In the genomic region with DNA sequence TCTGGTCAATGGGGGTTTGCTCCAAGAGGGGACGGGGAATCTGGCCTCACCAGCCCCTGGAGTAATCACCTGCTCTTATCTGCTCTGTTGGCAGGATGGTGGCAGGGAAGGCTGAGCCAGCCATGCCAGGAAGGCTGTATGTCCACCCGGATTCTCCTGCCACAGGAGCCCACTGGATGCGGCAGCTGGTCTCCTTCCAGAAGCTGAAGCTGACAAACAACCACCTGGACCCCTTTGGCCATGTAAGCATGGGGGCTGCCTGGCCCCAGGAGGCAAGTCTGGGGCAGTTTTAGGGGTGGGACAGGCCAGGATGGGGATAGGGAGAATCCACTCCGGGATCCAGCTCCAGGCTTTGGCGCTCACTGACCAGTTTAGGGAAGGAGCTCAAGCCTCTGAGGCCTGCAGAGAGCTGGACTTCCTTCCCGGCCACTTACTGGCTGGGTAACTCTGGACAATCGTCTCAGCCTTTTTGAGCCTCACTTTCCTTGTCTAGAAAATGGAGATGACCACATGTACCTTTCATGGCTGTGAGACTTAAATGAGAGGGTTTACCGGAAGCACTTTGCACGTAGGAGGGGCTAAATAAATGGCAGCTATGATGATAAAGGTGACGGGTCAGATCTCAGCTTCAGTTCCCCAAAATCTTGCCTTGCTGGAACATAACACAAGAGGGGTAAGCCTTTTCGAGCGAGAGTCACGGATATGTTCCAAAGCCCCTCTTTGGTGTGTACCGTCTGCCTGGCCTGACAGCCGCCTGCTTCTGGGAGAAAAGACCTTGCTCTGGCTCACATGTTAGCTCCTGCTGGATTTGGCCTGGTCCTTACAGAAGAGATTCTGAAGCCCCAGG, we compare ENCODE assay signal across 9 cellular contexts. TPM values are rescaled to one million over a fixed set of nuclear protein-coding genes. Genes with fewer than 3 reads are reported as not detected.
DNase-seq lines count a peak whose midpoint lies in the region; ATAC-seq and TF ChIP-seq lines count a peak whose summit lies in the region.
"Had no signal": no experiment of that assay in that cellular context is flagged by ENCODE, and none has a peak within 500 bp of the region (broad histone marks: within the 10 kb centered on the region; RNA-seq: fewer than 3 reads in every experiment).

No MANE protein-coding gene starts in this region.

- H3K36me3 ChIP-seq in OCI-LY3 (replicated peaks; ENCODE audit: low read depth, low read length) = no peaks in the 10 kb centered on the region

- H3K4me1 ChIP-seq in H9 (ENCODE audit: insufficient read depth, low read length) (no peaks in the 10 kb centered on the region; the same call in 1 of the 2 replicates), OCI-LY3 (ENCODE audit: low read length) (peaks cover 19% of the 10 kb centered on the region)

- no peak overlapping the region for H2BK120ac ChIP-seq in H9 (ENCODE audit: low read depth, low read length, poor library complexity, severe bottlenecking)

- H4K20me1 ChIP-seq in H9 (ENCODE audit: control insufficient read depth, insufficient read depth, insufficient read length) = no peaks in the 10 kb centered on the region
- no peaks in the 10 kb centered on the region for H4K20me1 ChIP-seq in OCI-LY3 (ENCODE audit: insufficient read depth, low read length)

- H3K9me3 ChIP-seq in H9 (ENCODE audit: control insufficient read depth, low read depth, low read length) (no peaks in the 10 kb centered on the region), OCI-LY3 (ENCODE audit: insufficient read depth, low read length) (no peaks in the 10 kb centered on the region)

- no peak overlapping the region for H3K27ac ChIP-seq in H9 (ENCODE audit: insufficient read length, low read depth, low read length)
- peak overlapping the region; percentile 75 for H3K27ac ChIP-seq in OCI-LY3 (ENCODE audit: low read length)
- H3K27ac ChIP-seq in coronary artery = no peak overlapping the region

- H3K79me2 ChIP-seq in H9 (ENCODE audit: insufficient read depth, low read length) (no peaks in the 10 kb centered on the region), OCI-LY3 (ENCODE audit: low read length) (no peaks in the 10 kb centered on the region)

- no peak overlapping the region for H2BK20ac ChIP-seq in H9 (ENCODE audit: low read depth, low read length, poor library complexity, severe bottlenecking)

- H3K23ac ChIP-seq in H9 (ENCODE audit: insufficient read length, low read depth, low read length) = no peak overlapping the region

- H3K27me3 ChIP-seq in H9 (ENCODE audit: insufficient read depth, low read length) (peaks cover 22% of the 10 kb centered on the region; the same call in 1 of the 2 replicates), OCI-LY3 (ENCODE audit: low read depth, low read length) (no peaks in the 10 kb centered on the region)

- no peak overlapping the region for H3K27ac Mint-ChIP-seq in H9

- intact Hi-C loops in posterior vena cava (cut with DNase I) = no loop called here

- no peak overlapping the region for H3T11ph ChIP-seq in H9 (ENCODE audit: low read length)

- no peak overlapping the region for H4K5ac ChIP-seq in H9 (ENCODE audit: insufficient read length, low read depth, low read length)

- H2BK5ac ChIP-seq in H9 (ENCODE audit: insufficient read length, low read length) = no peak overlapping the region

- no peak overlapping the region; a peak in 1 of 5 replicates for H3K4me3 Mint-ChIP-seq in H9
- H3K4me3 Mint-ChIP-seq: central memory CD8-positive, alpha-beta T cell had no signal

- no peak overlapping the region for H3K14ac ChIP-seq in H9 (ENCODE audit: insufficient read depth, low read length)

- peaks cover 0 to under 1% (median 0%) of the 10 kb centered on the region in 3 experiments; a peak in 2 of 7 replicates for H3K36me3 Mint-ChIP-seq in H9 (ENCODE audit: insufficient read depth in 1 of 3, low read depth in 3 of 3)

- no peak overlapping the region for H2BK12ac ChIP-seq in H9 (ENCODE audit: insufficient read length, low read depth, low read length)

- no peaks in the 10 kb centered on the region; a peak in 1 of 5 replicates for H3K9me3 Mint-ChIP-seq in H9
- H3K9me3 Mint-ChIP-seq: central memory CD8-positive, alpha-beta T cell had no signal

- H3K4me2 ChIP-seq in H9 (ENCODE audit: insufficient read depth, insufficient read length, low read length) (peak overlapping the region; percentile 17), OCI-LY3 (ENCODE audit: low read length) (peak overlapping the region; percentile 88)

- no peak overlapping the region for H3K18ac ChIP-seq in H9 (ENCODE audit: insufficient read length, low read depth, low read length)

- H3K79me1 ChIP-seq in H9 (ENCODE audit: insufficient read depth, low read depth, low read length, poor library complexity, severe bottlenecking) = no peaks in the 10 kb centered on the region

- H4K8ac ChIP-seq in H9 (replicated peaks; ENCODE audit: insufficient read length, low read depth, low read length) = no peak overlapping the region

- peak; percentile 84 for DNase-seq in H9
- peak; percentile 27 for DNase-seq in fibroblast of gingiva (ENCODE audit: low read depth)
- peak; percentile 58 for DNase-seq in posterior vena cava (ENCODE audit: low spot score)
- DNase-seq in stimulated activated naive CD8-positive, alpha-beta T cell treated with anti-CD3 and anti-CD28 coated beads, Interleukin-15, Interleukin-2, amounts not matched to agents 100 U/mL and 50 U/mL, for 24 hours = no peak
- no peak for DNase-seq in NCI-H524 treated with DMSO at 0.1 percent for 48 hours (lab: John Stamatoyannopoulos, UW)
- no peak for DNase-seq in coronary artery (ENCODE audit: low spot score)
- DNase-seq in T-helper 2 cell = no peak

- H3K56ac ChIP-seq in H9 (ENCODE audit: insufficient read length, low read depth, low read length) = no peak overlapping the region

- peaks cover 6 to 29% of the 10 kb centered on the region in 2 experiments for H3K4me1 Mint-ChIP-seq in H9
- H3K4me1 Mint-ChIP-seq: central memory CD8-positive, alpha-beta T cell had no signal

- H2BK15ac ChIP-seq in H9 (ENCODE audit: low read depth, low read length) = no peak overlapping the region

- no peak for ATAC-seq in stimulated activated naive CD8-positive, alpha-beta T cell treated with anti-CD3 and anti-CD28 coated beads, Interleukin-15, Interleukin-2, amounts not matched to agents 100 U/mL and 50 U/mL, for 24 hours

- H3K9ac ChIP-seq in H9 (ENCODE audit: extremely low read depth, insufficient read length, low read length) (no peak overlapping the region), OCI-LY3 (ENCODE audit: low read length) (peak overlapping the region; percentile 73)

- H4K91ac ChIP-seq in H9 (ENCODE audit: insufficient read length, low read depth, low read length) = no peak overlapping the region

- H3K4me3 ChIP-seq in OCI-LY3 (ENCODE audit: low read length) (peak overlapping the region; percentile 69), coronary artery (no peak overlapping the region)

- H2AFZ ChIP-seq in H9 (ENCODE audit: low read length) (no peak overlapping the region), OCI-LY3 (ENCODE audit: low read depth, low read length) (peak overlapping the region; percentile 97)

- H2AK5ac ChIP-seq in H9 (ENCODE audit: insufficient read length, low read length) = no peak overlapping the region

- TF ChIP-seq CTCF in H9 (conservative IDR thresholded peaks at IDR 0.05) = no peak
- TF ChIP-seq CTCF in OCI-LY3 (IDR thresholded peaks at IDR 0.05; ENCODE audit: low read depth, low read length) = no peak
- TF ChIP-seq CTCF in coronary artery (IDR thresholded peaks at IDR 0.05) = no peak

- no peaks in the 10 kb centered on the region for H3K23me2 ChIP-seq in H9 (ENCODE audit: insufficient read length, low read depth, low read length, poor library complexity, severe bottlenecking)

- H3K27me3 Mint-ChIP-seq in H9 (ENCODE audit: low read depth) = peaks cover 67% of the 10 kb centered on the region

- no CpG with 5 or more reads among the region's 15 CpGs for WGBS in H9 (ENCODE audit: extremely low coverage, insufficient read length, low lambda C conversion rate)

- no peak overlapping the region for H3K4ac ChIP-seq in H9 (ENCODE audit: low read depth, low read length)

RNA-seq across cellular contexts. Expression of a gene that starts 15.4 kb away (rescaled TPM):
- total RNA-seq in H9 (2021) (not detected in 2 replicates), posterior vena cava (under 1 TPM in 1 of 2 donors, not detected in 1; 0.24 TPM)

Comparison
In these comparisons a context has a peak if more than half of its experiments do, and no peak if none do; other contexts are left out.
1. DNase-seq: peak in H9 (single experiment), fibroblast of gingiva (single experiment) and posterior vena cava (single experiment); none in stimulated activated naive CD8-positive, alpha-beta T cell treated with anti-CD3 and anti-CD28 coated beads, Interleukin-15, Interleukin-2, amounts not matched to agents 100 U/mL and 50 U/mL, for 24 hours (single experiment), NCI-H524 treated with DMSO at 0.1 percent for 48 hours (single experiment), coronary artery (single experiment) and T-helper 2 cell (0 of 5).